In the genomic region with DNA sequence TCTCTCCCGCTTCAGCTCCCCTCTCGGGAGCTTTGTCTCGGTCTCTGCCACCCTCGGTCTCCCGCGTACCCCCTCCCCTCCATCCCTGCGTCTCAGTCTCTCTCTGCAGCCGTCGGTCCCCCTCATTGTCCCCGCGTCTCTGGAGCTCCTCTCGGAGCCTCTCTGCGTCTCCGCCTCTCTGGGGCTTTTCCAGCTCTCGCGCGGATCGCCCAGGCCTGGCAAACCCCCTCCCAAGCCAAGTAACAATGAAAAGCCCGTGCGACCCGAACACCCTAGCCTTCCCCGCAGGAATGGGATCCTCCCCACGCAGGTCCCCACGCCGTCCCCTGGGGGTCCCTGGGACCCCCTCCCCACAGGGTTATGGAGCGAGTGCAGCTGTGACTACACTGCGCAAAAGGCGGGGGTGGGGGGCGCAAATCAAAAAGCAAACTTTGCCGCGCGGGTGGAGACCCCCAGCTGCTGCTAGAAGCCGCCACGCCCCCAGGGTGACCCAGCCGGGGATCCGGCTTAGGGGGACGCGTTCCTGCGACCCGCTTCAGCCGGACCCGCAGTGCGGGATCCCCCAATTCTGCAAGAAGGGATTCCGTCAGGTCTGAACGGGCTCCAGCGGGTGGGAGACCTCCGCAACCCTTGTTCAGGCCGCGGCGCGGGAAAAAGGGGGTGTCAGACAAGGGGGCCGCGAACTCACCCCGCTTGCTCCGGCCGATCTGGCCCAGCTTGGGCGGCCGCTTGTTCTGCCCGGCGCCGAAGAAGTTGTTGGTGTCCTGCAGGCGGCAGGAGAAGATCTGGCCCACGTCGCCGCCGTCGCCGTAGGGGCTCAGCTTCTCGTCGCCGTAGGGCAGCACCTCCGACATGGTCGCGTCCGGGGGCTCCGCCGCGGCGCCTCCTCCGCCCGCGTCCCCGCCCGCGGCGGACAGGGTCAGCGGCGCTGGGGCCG, we compare ENCODE assay signal across 8 cellular contexts. TPM values are rescaled to one million over a fixed set of nuclear protein-coding genes. Genes with fewer than 3 reads are reported as not detected.
DNase-seq lines count a peak whose midpoint lies in the region; ATAC-seq and TF ChIP-seq lines count a peak whose summit lies in the region.

No MANE protein-coding gene starts in this region.

- peak overlapping the region; percentile 49 for H3K4me3 ChIP-seq in CD8-positive, alpha-beta memory T cell (ENCODE audit: low read length)

- TF ChIP-seq CTCF in endothelial cell (IDR thresholded peaks at IDR 0.05; ENCODE audit: unreplicated experiment) = no peak

- H3K27me3 ChIP-seq in CD8-positive, alpha-beta memory T cell (ENCODE audit: insufficient read depth, low read length, poor library complexity, severe bottlenecking) = peaks cover 37% of the 10 kb centered on the region

- CTCF ChIA-PET in CD8-positive, alpha-beta memory T cell (lab: Charles Lee) = interaction anchor here (1.1 to 1.9 kb wide), 4 partner anchors 8 to 272 kb away, joined by 4 to 7 read pairs (median 4); no protein-coding TSS in a partner anchor

- H3K27me3 Mint-ChIP-seq in CD8-positive, alpha-beta memory T cell = peaks cover 26 to 49% of the 10 kb centered on the region in 2 donors
- H3K27me3 Mint-ChIP-seq in endothelial cell (ENCODE audit: unreplicated experiment) = peaks cover 28% of the 10 kb centered on the region
- H3K27me3 Mint-ChIP-seq in naive thymus-derived CD8-positive, alpha-beta T cell = peaks cover 24 to 51% (median 43%) of the 10 kb centered on the region in 5 donors

- peak overlapping the region in 4 of 8 donors; percentile 36 to 90 (median 60) for H3K27ac Mint-ChIP-seq in CD8-positive, alpha-beta memory T cell
- no peak overlapping the region for H3K27ac Mint-ChIP-seq in endothelial cell (ENCODE audit: unreplicated experiment)
- H3K27ac Mint-ChIP-seq in naive thymus-derived CD8-positive, alpha-beta T cell = peak overlapping the region in 3 of 10 donors; percentile 43 to 70 (median 67)

- DNase-seq in CD8-positive, alpha-beta memory T cell = no peak
- peak; percentile 53 for DNase-seq in NCI-H69 (lab: John Stamatoyannopoulos, UW)
- peak; percentile 23 for DNase-seq in endothelial cell (ENCODE audit: low spot score)
- no peak for DNase-seq in naive thymus-derived CD8-positive, alpha-beta T cell
- DNase-seq in superior temporal gyrus (ENCODE audit: extremely low spot score) = no peak

- H3K4me1 Mint-ChIP-seq in CD8-positive, alpha-beta memory T cell = peaks cover 10 to 23% (median 14%) of the 10 kb centered on the region in 3 donors
- H3K4me1 Mint-ChIP-seq in endothelial cell (ENCODE audit: unreplicated experiment) = peaks cover 12% of the 10 kb centered on the region
- peaks cover 16 to 25% (median 19%) of the 10 kb centered on the region in 4 donors for H3K4me1 Mint-ChIP-seq in naive thymus-derived CD8-positive, alpha-beta T cell

- H3K9me3 Mint-ChIP-seq in CD8-positive, alpha-beta memory T cell = no peaks in the 10 kb centered on the region
- no peaks in the 10 kb centered on the region for H3K9me3 Mint-ChIP-seq in endothelial cell (ENCODE audit: unreplicated experiment)
- H3K9me3 Mint-ChIP-seq in naive thymus-derived CD8-positive, alpha-beta T cell = no peaks in the 10 kb centered on the region

- H3K36me3 Mint-ChIP-seq in CD8-positive, alpha-beta memory T cell = peaks cover 0 to 2% (median 2%) of the 10 kb centered on the region in 3 donors
- no peaks in the 10 kb centered on the region for H3K36me3 Mint-ChIP-seq in endothelial cell (ENCODE audit: low read depth, unreplicated experiment)
- peaks cover 0 to 7% (median 0%) of the 10 kb centered on the region in 3 donors for H3K36me3 Mint-ChIP-seq in naive thymus-derived CD8-positive, alpha-beta T cell

- no peaks in the 10 kb centered on the region for H3K9me3 ChIP-seq in CD8-positive, alpha-beta memory T cell (ENCODE audit: low read length)

- no peak overlapping the region for H3K27ac ChIP-seq in CD8-positive, alpha-beta memory T cell (ENCODE audit: low read depth, low read length)

- no peaks in the 10 kb centered on the region for H3K36me3 ChIP-seq in CD8-positive, alpha-beta memory T cell (ENCODE audit: insufficient read depth, low read length)

- POLR2A ChIA-PET in CD8-positive, alpha-beta memory T cell (lab: Charles Lee) = interaction anchor here (1.5 kb wide), 1 partner anchor 21 kb away, joined by 4 read pairs; no protein-coding TSS in a partner anchor
- POLR2A ChIA-PET in naive thymus-derived CD8-positive, alpha-beta T cell (lab: Charles Lee) = interaction anchor here (1.6 to 1.7 kb wide), 2 partner anchors 10 to 23 kb away, joined by 5 to 6 read pairs; partner anchors contain the start of gene MUL1

- H3K4me3 Mint-ChIP-seq in CD8-positive, alpha-beta memory T cell = peak overlapping the region; percentile 84 to 98 (median 90)
- peak overlapping the region; percentile 71 for H3K4me3 Mint-ChIP-seq in endothelial cell (ENCODE audit: unreplicated experiment)
- H3K4me3 Mint-ChIP-seq in naive thymus-derived CD8-positive, alpha-beta T cell = peak overlapping the region; percentile 73 to 91 (median 84)

- peaks cover 16% of the 10 kb centered on the region for H3K4me1 ChIP-seq in CD8-positive, alpha-beta memory T cell (ENCODE audit: insufficient read depth, low read length)

- ATAC-seq in naive thymus-derived CD8-positive, alpha-beta T cell = peak in 1 of 2 donors; percentile 14
- ATAC-seq in GM21367 (IDR thresholded peaks at IDR 0.05; ENCODE audit: unreplicated experiment) = no peak
- ATAC-seq in HG03097 (IDR thresholded peaks at IDR 0.05; ENCODE audit: low FRiP score, unreplicated experiment) = no peak
- no peak for ATAC-seq in GM18858 (IDR thresholded peaks at IDR 0.05; ENCODE audit: unreplicated experiment)

RNA-seq across cellular contexts. Expression of gene CAMK2N1, which starts 1.2 kb away (rescaled TPM):
- 1 to 10 TPM; 2.8 TPM for total RNA-seq in CD8-positive, alpha-beta memory T cell
- 1.7 TPM for polyA plus RNA-seq in CD8-positive, alpha-beta memory T cell
- total RNA-seq in endothelial cell (ENCODE audit: unreplicated experiment) = 0.28 TPM
- 1 to 10 TPM; 5.0 to 5.6 TPM for total RNA-seq in naive thymus-derived CD8-positive, alpha-beta T cell
- polyA plus RNA-seq in naive thymus-derived CD8-positive, alpha-beta T cell = under 1 TPM; 0.23 to 0.34 (median 0.25) TPM

RNA-seq across cellular contexts. Expression of gene MUL1, which starts 23.2 kb away (rescaled TPM):
- total RNA-seq in CD8-positive, alpha-beta memory T cell = 10 to 100 TPM; 21.3 to 23.3 TPM
- 42.2 TPM for polyA plus RNA-seq in CD8-positive, alpha-beta memory T cell
- 31.5 TPM for total RNA-seq in endothelial cell (ENCODE audit: unreplicated experiment)
- 10 to 100 TPM; 17.4 to 19.6 TPM for total RNA-seq in naive thymus-derived CD8-positive, alpha-beta T cell
- 10 to 100 TPM; 23.4 to 36.2 (median 30.3) TPM for polyA plus RNA-seq in naive thymus-derived CD8-positive, alpha-beta T cell

Comparison
In these comparisons a context has a peak if more than half of its experiments do, and no peak if none do; other contexts are left out.
1. DNase-seq: peak in NCI-H69 (single experiment) and endothelial cell (single experiment); none in CD8-positive, alpha-beta memory T cell (0 of 5), naive thymus-derived CD8-positive, alpha-beta T cell (0 of 10) and superior temporal gyrus (single experiment).
2. Peak in every context shown above with its lines, with median percentiles within 50 percentile points of each other: H3K4me3 Mint-ChIP-seq.